In genomic region chr15:64687167-64688085, GRCh38 we compare ENCODE assay signal across 12 cellular contexts.
DNase-seq lines count a peak whose midpoint lies in the region; ATAC-seq, FAIRE-seq and TF ChIP-seq lines count a peak whose summit lies in the region.
"Had no signal": no experiment of that assay in that cellular context is flagged by ENCODE, and none has a peak within 500 bp of the region (broad histone marks: within the 10 kb centered on the region; RNA-seq: fewer than 3 reads in every experiment).

No MANE protein-coding gene starts in this region.

- no peak overlapping the region for H3K4me3 ChIP-seq in HUES6 (ENCODE audit: low read depth, low read length)
- H3K4me3 ChIP-seq in neutrophil (ENCODE audit: low read depth in 1 of 2, low read length in 1 of 2) = no peak overlapping the region
- no peak overlapping the region for H3K4me3 ChIP-seq in small intestine (ENCODE audit: low read depth in 1 of 2, low read length in 2 of 2)

- H3K9me3 Mint-ChIP-seq in CD4-positive, alpha-beta T cell = no peaks in the 10 kb centered on the region
- H3K9me3 Mint-ChIP-seq in effector memory CD8-positive, alpha-beta T cell = no peaks in the 10 kb centered on the region
- H3K9me3 Mint-ChIP-seq: CD4-positive, CD25-positive, alpha-beta regulatory T cell had no signal

- H3K4me1 ChIP-seq in HUES6 (ENCODE audit: control insufficient read depth, insufficient read depth, low read length) = peaks cover 26% of the 10 kb centered on the region
- peaks cover 21% of the 10 kb centered on the region in 2 experiments for H3K4me1 ChIP-seq in neutrophil (ENCODE audit: control insufficient read depth in 1 of 2, insufficient read depth in 1 of 2, low read depth in 1 of 2, low read length in 1 of 2)
- no peaks in the 10 kb centered on the region for H3K4me1 ChIP-seq in small intestine (ENCODE audit: control insufficient read depth in 2 of 2, insufficient read depth in 1 of 2, low read depth in 1 of 2, low read length in 1 of 2)

- no peaks in the 10 kb centered on the region for H3K27me3 Mint-ChIP-seq in CD4-positive, alpha-beta T cell
- no peaks in the 10 kb centered on the region for H3K27me3 Mint-ChIP-seq in effector memory CD8-positive, alpha-beta T cell
- H3K27me3 Mint-ChIP-seq: CD4-positive, CD25-positive, alpha-beta regulatory T cell had no signal

- no peak for DNase-seq in CD4-positive, alpha-beta T cell
- DNase-seq in effector memory CD8-positive, alpha-beta T cell = no peak
- DNase-seq in Ammon's horn (ENCODE audit: low spot score) = no peak
- no peak for DNase-seq in small intestine
- DNase-seq: CD4-positive, CD25-positive, alpha-beta regulatory T cell; kidney glomerular epithelial cell; T-helper 1 cell had no signal

- TF ChIP-seq CTCF in CD4-positive, alpha-beta T cell (IDR thresholded peaks at IDR 0.05) = no peak
- TF ChIP-seq CTCF in neutrophil (IDR thresholded peaks at IDR 0.05) = no peak

- 75 to 89% (median 88%) methylated on average over 6 of the region's 6 CpGs for WGBS in small intestine, 3 donors

- peaks cover 8% of the 10 kb centered on the region for H3K4me1 Mint-ChIP-seq in CD4-positive, alpha-beta T cell (ENCODE audit: low read depth)
- peaks cover 0 to 3% of the 10 kb centered on the region in 2 donors for H3K4me1 Mint-ChIP-seq in effector memory CD8-positive, alpha-beta T cell (ENCODE audit: low read depth in 2 of 2)

- H3K9me3 ChIP-seq in CD4-positive, alpha-beta T cell (ENCODE audit: control insufficient read depth, low read length) = no peaks in the 10 kb centered on the region
- H3K9me3 ChIP-seq in HUES6 (ENCODE audit: control insufficient read depth, insufficient read depth, low read depth, low read length) = no peaks in the 10 kb centered on the region
- H3K9me3 ChIP-seq in neutrophil = no peaks in the 10 kb centered on the region
- no peaks in the 10 kb centered on the region for H3K9me3 ChIP-seq in small intestine (ENCODE audit: control insufficient read depth, low read depth)

- H3K27me3 ChIP-seq in CD4-positive, alpha-beta T cell (ENCODE audit: control insufficient read depth, insufficient read depth, low read length) = no peaks in the 10 kb centered on the region
- H3K27me3 ChIP-seq in HUES6 (ENCODE audit: control insufficient read depth, insufficient read depth, low read length) (no peaks in the 10 kb centered on the region), neutrophil (no peaks in the 10 kb centered on the region), small intestine (ENCODE audit: control insufficient read depth in 2 of 2, insufficient read depth in 2 of 2, low read length in 2 of 2) (no peaks in the 10 kb centered on the region)

- H3K36me3 Mint-ChIP-seq in CD4-positive, alpha-beta T cell (ENCODE audit: low read depth) = peaks cover 91% of the 10 kb centered on the region
- peaks cover 44% of the 10 kb centered on the region for H3K36me3 Mint-ChIP-seq in effector memory CD8-positive, alpha-beta T cell (ENCODE audit: insufficient read depth)

- intact Hi-C loops in CD4-positive, alpha-beta T cell (cut with DNase I, micrococcal nuclease) = loop anchor here (5.0 kb wide), 1 partner anchor 220 kb away; no protein-coding TSS in a partner anchor

- CTCF ChIA-PET in CD4-positive, alpha-beta T cell (lab: Charles Lee) = interaction anchor here (0.6 to 4.0 kb wide), 5 partner anchors 10 to 217 kb away, joined by 3 to 42 read pairs (median 3); no protein-coding TSS in a partner anchor

- no peak overlapping the region for H3K4me3 Mint-ChIP-seq in CD4-positive, alpha-beta T cell
- H3K4me3 Mint-ChIP-seq in effector memory CD8-positive, alpha-beta T cell = no peak overlapping the region
- H3K4me3 Mint-ChIP-seq: CD4-positive, CD25-positive, alpha-beta regulatory T cell had no signal

- POLR2A ChIA-PET in CD4-positive, alpha-beta T cell (lab: Charles Lee) = interaction anchor here (1.6 kb wide), 1 partner anchor 41 kb away, joined by 3 read pairs; no protein-coding TSS in a partner anchor

- H3K27ac ChIP-seq in CD4-positive, alpha-beta T cell (ENCODE audit: low read depth, low read length) = no peak overlapping the region
- peak overlapping the region; percentile 11; the same call in 1 of the 2 replicates for H3K27ac ChIP-seq in HUES6 (ENCODE audit: low read depth, low read length)
- H3K27ac ChIP-seq in neutrophil = peak overlapping the region; percentile 42
- no peak overlapping the region for H3K27ac ChIP-seq in small intestine (ENCODE audit: low read depth in 1 of 2, low read length in 1 of 2)

- ATAC-seq in CD4-positive, alpha-beta T cell (ENCODE audit: poor library complexity) = no peak
- ATAC-seq in effector memory CD8-positive, alpha-beta T cell (replicated peaks) = no peak
- ATAC-seq in HG03135 (IDR thresholded peaks at IDR 0.05; ENCODE audit: unreplicated experiment) = no peak
- ATAC-seq in HG02870 (IDR thresholded peaks at IDR 0.05; ENCODE audit: unreplicated experiment) = no peak

- no peak overlapping the region for H3K9ac ChIP-seq in HUES6 (ENCODE audit: low read length)

- FAIRE-seq in small intestine (lab: Jason Lieb, UNC) = no peak
- FAIRE-seq: GM19239 had no signal

- peaks cover 79% of the 10 kb centered on the region for H3K36me3 ChIP-seq in HUES6 (ENCODE audit: control insufficient read depth, insufficient read depth, low read length)
- peaks cover 85% of the 10 kb centered on the region for H3K36me3 ChIP-seq in neutrophil
- peaks cover 16 to 18% of the 10 kb centered on the region in 2 donors for H3K36me3 ChIP-seq in small intestine (ENCODE audit: control insufficient read depth in 2 of 2, insufficient read depth in 2 of 2, low read length in 2 of 2)

- H3K27ac Mint-ChIP-seq in CD4-positive, alpha-beta T cell = peak overlapping the region; percentile 42
- H3K27ac Mint-ChIP-seq in effector memory CD8-positive, alpha-beta T cell = peak overlapping the region; percentile 46 to 73

Comparison
In these comparisons a context has a peak if more than half of its experiments do, and no peak if none do; other contexts are left out.
1. H3K27ac ChIP-seq: peak in HUES6 (single experiment) and neutrophil (single experiment); none in CD4-positive, alpha-beta T cell (single experiment) and small intestine (0 of 2).